ENCODE assay signal across 16 cellular contexts in the genomic region with DNA sequence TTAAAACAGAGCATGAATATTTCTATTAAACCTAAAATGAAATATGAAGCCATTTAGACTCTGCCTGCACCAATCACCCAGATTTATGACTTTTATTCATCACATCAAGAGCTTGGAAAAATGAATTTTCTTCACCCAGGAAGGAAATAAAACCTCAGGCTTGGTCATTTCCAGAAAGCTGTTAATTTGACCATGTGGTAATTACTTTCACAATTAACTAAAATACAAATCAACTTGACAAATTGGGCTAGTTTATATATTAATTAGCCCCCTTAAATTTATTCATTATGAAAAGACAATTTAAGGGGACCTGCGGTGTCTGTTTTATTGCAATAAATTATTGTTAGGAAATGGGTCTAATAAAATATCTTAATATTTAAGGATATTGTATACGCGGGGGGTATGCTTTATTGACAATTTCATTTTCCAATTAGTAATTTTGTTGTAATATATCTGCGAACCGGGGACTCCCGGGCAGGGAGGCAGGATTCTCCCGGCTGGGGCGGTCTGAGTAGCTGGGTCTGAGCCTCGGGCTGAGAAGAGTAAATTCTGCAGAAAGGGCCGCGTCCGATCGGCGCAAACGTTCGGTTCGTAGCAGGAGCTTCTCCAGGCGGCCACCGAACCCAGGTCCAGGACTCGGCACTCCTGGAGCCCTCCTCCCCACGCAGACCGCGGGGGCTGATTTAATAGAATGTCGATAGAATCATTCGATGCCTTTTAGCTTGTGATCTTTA. TPM values are rescaled to one million over a fixed set of nuclear protein-coding genes. Genes with fewer than 3 reads are reported as not detected.
A peak's percentile ranks its signal among the peaks of the same experiment; 100 is the strongest.
DNase-seq lines count a peak whose midpoint lies in the region; ATAC-seq and TF ChIP-seq lines count a peak whose summit lies in the region.
"Had no signal": no experiment of that assay in that cellular context is flagged by ENCODE, and none has a peak within 500 bp of the region (broad histone marks: within the 10 kb centered on the region; RNA-seq: fewer than 3 reads in every experiment).

No MANE protein-coding gene starts in this region.

- no peaks in the 10 kb centered on the region for H3K9me3 ChIP-seq in SK-N-SH
- no peaks in the 10 kb centered on the region for H3K9me3 ChIP-seq in iPS-15b (ENCODE audit: control insufficient read depth, insufficient read depth, low read length)

- H3K79me2 ChIP-seq in SK-N-SH (ENCODE audit: insufficient read depth) = no peaks in the 10 kb centered on the region

- peak overlapping the region; percentile 59 for H3K27ac Mint-ChIP-seq in progenitor cell of endocrine pancreas

- POLR2A ChIA-PET in SK-N-SH (lab: Yijun Ruan, JAX) = no interaction called here

- H3K27me3 Mint-ChIP-seq in progenitor cell of endocrine pancreas = peaks cover 63% of the 10 kb centered on the region

- peaks cover 100% of the 10 kb centered on the region for H3K27me3 ChIP-seq in SK-N-SH (ENCODE audit: insufficient read depth)
- H3K27me3 ChIP-seq in H7 (ENCODE audit: control insufficient read depth, insufficient read depth, low read length) = peaks cover 99% of the 10 kb centered on the region
- peaks cover 99% of the 10 kb centered on the region for H3K27me3 ChIP-seq in iPS-15b (ENCODE audit: control insufficient read depth, insufficient read depth, low read length)

- WGBS in SK-N-SH (ENCODE audit: low lambda C conversion rate) = 25% methylated on average over 25 of the region's 25 CpGs

- no peak for TF ChIP-seq EP300 in SK-N-SH (IDR thresholded peaks at IDR 0.05; ENCODE audit: borderline replicate concordance in 1 of 2, low read depth in 1 of 2, low read length in 1 of 2)

- peaks cover 30% of the 10 kb centered on the region for H3K4me1 Mint-ChIP-seq in progenitor cell of endocrine pancreas (ENCODE audit: low read depth)

- no peak for TF ChIP-seq RAD21 in SK-N-SH (IDR thresholded peaks at IDR 0.05; ENCODE audit: low read length)

- H3K27ac ChIP-seq in SK-N-SH (ENCODE audit: low read depth in 2 of 2, low read length in 1 of 2) = no peak overlapping the region
- H3K27ac ChIP-seq: 22Rv1, BLaER1 had no signal

- peaks cover 5% of the 10 kb centered on the region for H3F3A ChIP-seq in SK-N-SH (replicated peaks; ENCODE audit: insufficient read depth)

- H3K4me3 ChIP-seq in SK-N-SH (ENCODE audit: low read depth in 2 of 2, low read length in 1 of 2) (no peak overlapping the region), H7 (ENCODE audit: insufficient read depth, low read depth, low read length) (no peak overlapping the region), iPS-15b (ENCODE audit: low read depth, low read length) (peak overlapping the region; percentile 8)
- H3K4me3 ChIP-seq: BLaER1 had no signal

- peak; percentile 64 for DNase-seq in SK-N-SH
- peak; percentile 67 for DNase-seq in H7
- no peak for DNase-seq in progenitor cell of endocrine pancreas (ENCODE audit: low spot score, unreplicated experiment)
- no peak for DNase-seq in NCI-H1694 treated with DMSO at 0.1 percent for 48 hours (lab: John Stamatoyannopoulos, UW)
- DNase-seq in SHP77 treated with DMSO at 0.1 percent for 48 hours (lab: John Stamatoyannopoulos, UW) = no peak
- DNase-seq: KBM-7, NCI-H1092, NCI-H187, NCI-H446, NCI-H748 treated with DMSO at 0.1 percent for 48 hours, SHP77 had no signal

- H3K9me2 ChIP-seq in SK-N-SH = no peaks in the 10 kb centered on the region

- H2AFZ ChIP-seq in SK-N-SH (ENCODE audit: low read depth) = no peak overlapping the region

- peaks cover 5% of the 10 kb centered on the region for H4K20me1 ChIP-seq in SK-N-SH (ENCODE audit: insufficient read depth)

- TF ChIP-seq CTCF in SK-N-SH (IDR thresholded peaks at IDR 0.05) = no peak
- no peak for TF ChIP-seq CTCF in progenitor cell of endocrine pancreas (IDR thresholded peaks at IDR 0.05; ENCODE audit: unreplicated experiment)

- no peaks in the 10 kb centered on the region for H3K9me3 Mint-ChIP-seq in progenitor cell of endocrine pancreas (ENCODE audit: low read depth)

- no peak overlapping the region for H3K4me2 ChIP-seq in SK-N-SH
- H3K4me2 ChIP-seq: BLaER1 had no signal

- H3K36me3 Mint-ChIP-seq in progenitor cell of endocrine pancreas (ENCODE audit: insufficient read depth) = no peaks in the 10 kb centered on the region

- H3K4me3 Mint-ChIP-seq in progenitor cell of endocrine pancreas (ENCODE audit: low read depth) = peak overlapping the region; percentile 11

- H3K36me3 ChIP-seq in SK-N-SH (replicated peaks in 1 of 2; ENCODE audit: control insufficient read depth in 1 of 2, insufficient read depth in 2 of 2, low read length in 1 of 2) (no peaks in the 10 kb centered on the region), H7 (replicated peaks; ENCODE audit: control insufficient read depth, insufficient read depth, low read length) (no peaks in the 10 kb centered on the region), iPS-15b (ENCODE audit: control insufficient read depth, insufficient read depth, low read length) (no peaks in the 10 kb centered on the region)
- H3K36me3 ChIP-seq: BLaER1 had no signal

- no peak overlapping the region for H3K9ac ChIP-seq in SK-N-SH
- H3K9ac ChIP-seq in iPS-15b (ENCODE audit: low read depth, low read length) = no peak overlapping the region
- H3K9ac ChIP-seq: BLaER1 had no signal

- ATAC-seq in SK-N-SH treated with all-trans-retinoic acid at 6 μM for 48 hours (no peak), GM21786 (IDR thresholded peaks at IDR 0.05; ENCODE audit: unreplicated experiment) (no peak)

- H3K4me1 ChIP-seq in SK-N-SH (ENCODE audit: control insufficient read depth in 1 of 2, insufficient read depth in 2 of 2, low read depth in 1 of 2, low read length in 1 of 2) (no peaks in the 10 kb centered on the region; a peak in 1 of 4 replicates), iPS-15b (ENCODE audit: control insufficient read depth, insufficient read depth, low read length) (peaks cover 17% of the 10 kb centered on the region)

- CTCF ChIA-PET in SK-N-SH (lab: Yijun Ruan, JAX) = interaction anchor here (0.8 to 2.6 kb wide), 8 partner anchors 11 to 254 kb away, joined by 3 to 7 read pairs (median 4); a partner anchor contains a TSS

TF ChIP-seq in SK-N-SH, 30 proteins besides CTCF, POLR2A, EP300 and RAD21:
- no peak for TF ChIP-seq YY1 (IDR thresholded peaks at IDR 0.05; ENCODE audit: low read depth)
- no peak for TF ChIP-seq NRF1 (IDR thresholded peaks at IDR 0.05; ENCODE audit: low read depth, low read length)
- TF ChIP-seq SIN3A (IDR thresholded peaks at IDR 0.05; ENCODE audit: borderline replicate concordance, low read depth, low read length) = no peak
- TF ChIP-seq GATA2 (CRISPR knock-in tag; IDR thresholded peaks at IDR 0.05) = no peak

TF ChIP-seq in SK-N-SH treated with all-trans-retinoic acid at 6 μM for 48 hours, 23 proteins besides CTCF, POLR2A, EP300 and RAD21:
- no peak for TF ChIP-seq ARNTL (CRISPR knock-in tag; IDR thresholded peaks at IDR 0.05; ENCODE audit: borderline replicate concordance, low read depth)
- no peak for TF ChIP-seq BACH2 (CRISPR knock-in tag; IDR thresholded peaks at IDR 0.05; ENCODE audit: borderline replicate concordance)
- TF ChIP-seq ZFP30 (CRISPR knock-in tag; IDR thresholded peaks at IDR 0.05) = no peak
- TF ChIP-seq RARB (CRISPR knock-in tag; IDR thresholded peaks at IDR 0.05) = no peak
- no peak for TF ChIP-seq ISL1 (CRISPR knock-in tag; IDR thresholded peaks at IDR 0.05)
- TF ChIP-seq, protein P1, sequence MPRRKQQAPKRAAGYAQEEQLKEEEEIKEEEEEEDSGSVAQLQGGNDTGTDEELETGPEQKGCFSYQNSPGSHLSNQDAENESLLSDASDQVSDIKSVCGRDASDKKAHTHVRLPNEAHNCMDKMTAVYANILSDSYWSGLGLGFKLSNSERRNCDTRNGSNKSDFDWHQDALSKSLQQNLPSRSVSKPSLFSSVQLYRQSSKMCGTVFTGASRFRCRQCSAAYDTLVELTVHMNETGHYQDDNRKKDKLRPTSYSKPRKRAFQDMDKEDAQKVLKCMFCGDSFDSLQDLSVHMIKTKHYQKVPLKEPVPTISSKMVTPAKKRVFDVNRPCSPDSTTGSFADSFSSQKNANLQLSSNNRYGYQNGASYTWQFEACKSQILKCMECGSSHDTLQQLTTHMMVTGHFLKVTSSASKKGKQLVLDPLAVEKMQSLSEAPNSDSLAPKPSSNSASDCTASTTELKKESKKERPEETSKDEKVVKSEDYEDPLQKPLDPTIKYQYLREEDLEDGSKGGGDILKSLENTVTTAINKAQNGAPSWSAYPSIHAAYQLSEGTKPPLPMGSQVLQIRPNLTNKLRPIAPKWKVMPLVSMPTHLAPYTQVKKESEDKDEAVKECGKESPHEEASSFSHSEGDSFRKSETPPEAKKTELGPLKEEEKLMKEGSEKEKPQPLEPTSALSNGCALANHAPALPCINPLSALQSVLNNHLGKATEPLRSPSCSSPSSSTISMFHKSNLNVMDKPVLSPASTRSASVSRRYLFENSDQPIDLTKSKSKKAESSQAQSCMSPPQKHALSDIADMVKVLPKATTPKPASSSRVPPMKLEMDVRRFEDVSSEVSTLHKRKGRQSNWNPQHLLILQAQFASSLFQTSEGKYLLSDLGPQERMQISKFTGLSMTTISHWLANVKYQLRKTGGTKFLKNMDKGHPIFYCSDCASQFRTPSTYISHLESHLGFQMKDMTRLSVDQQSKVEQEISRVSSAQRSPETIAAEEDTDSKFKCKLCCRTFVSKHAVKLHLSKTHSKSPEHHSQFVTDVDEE (CRISPR knock-in tag; IDR thresholded peaks at IDR 0.05) = no peak
- TF ChIP-seq ZFP3 (CRISPR knock-in tag; IDR thresholded peaks at IDR 0.05) = no peak
- TF ChIP-seq, protein P2, sequence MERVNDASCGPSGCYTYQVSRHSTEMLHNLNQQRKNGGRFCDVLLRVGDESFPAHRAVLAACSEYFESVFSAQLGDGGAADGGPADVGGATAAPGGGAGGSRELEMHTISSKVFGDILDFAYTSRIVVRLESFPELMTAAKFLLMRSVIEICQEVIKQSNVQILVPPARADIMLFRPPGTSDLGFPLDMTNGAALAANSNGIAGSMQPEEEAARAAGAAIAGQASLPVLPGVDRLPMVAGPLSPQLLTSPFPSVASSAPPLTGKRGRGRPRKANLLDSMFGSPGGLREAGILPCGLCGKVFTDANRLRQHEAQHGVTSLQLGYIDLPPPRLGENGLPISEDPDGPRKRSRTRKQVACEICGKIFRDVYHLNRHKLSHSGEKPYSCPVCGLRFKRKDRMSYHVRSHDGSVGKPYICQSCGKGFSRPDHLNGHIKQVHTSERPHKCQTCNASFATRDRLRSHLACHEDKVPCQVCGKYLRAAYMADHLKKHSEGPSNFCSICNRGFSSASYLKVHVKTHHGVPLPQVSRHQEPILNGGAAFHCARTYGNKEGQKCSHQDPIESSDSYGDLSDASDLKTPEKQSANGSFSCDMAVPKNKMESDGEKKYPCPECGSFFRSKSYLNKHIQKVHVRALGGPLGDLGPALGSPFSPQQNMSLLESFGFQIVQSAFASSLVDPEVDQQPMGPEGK (CRISPR knock-in tag; IDR thresholded peaks at IDR 0.05; ENCODE audit: borderline replicate concordance) = no peak
- no peak for TF ChIP-seq SNAI2 (CRISPR knock-in tag; IDR thresholded peaks at IDR 0.05)
- no peak for TF ChIP-seq OSR1 (CRISPR knock-in tag; IDR thresholded peaks at IDR 0.05)

RNA-seq across cellular contexts. Expression of a gene that starts 9.4 kb away (rescaled TPM):
- polyA plus RNA-seq in SK-N-SH (2012; rRNA removed) = not detected in 2 replicates
- polyA plus RNA-seq in SK-N-SH (2012; cell fraction: cytosol; rRNA removed) = not detected in 2 replicates
- polyA plus RNA-seq in SK-N-SH (2012; cell fraction: nucleus; rRNA removed) = not detected in 2 replicates
- 0.37 and 1.2 TPM in 2 replicates for total RNA-seq in H7 (2014; rRNA removed; shearing (Covaris generic))
- total RNA-seq in progenitor cell of endocrine pancreas = 86.5 and 103 TPM in 2 replicates

Comparison
In these comparisons a context has a peak if more than half of its experiments do, and no peak if none do; other contexts are left out.
1. DNase-seq: peak in SK-N-SH (single experiment) and H7 (single experiment); none in progenitor cell of endocrine pancreas (single experiment), NCI-H1694 treated with DMSO at 0.1 percent for 48 hours (single experiment) and SHP77 treated with DMSO at 0.1 percent for 48 hours (single experiment).
2. RNA of a gene that starts 9.4 kb away (total RNA-seq): 86.5 to 103 TPM in progenitor cell of endocrine pancreas; 0.37 to 1.2 TPM in H7; every median in the first group is over 10 times any median in the second.